1 cellular context compared by ENCODE assay signal in the genomic region with DNA sequence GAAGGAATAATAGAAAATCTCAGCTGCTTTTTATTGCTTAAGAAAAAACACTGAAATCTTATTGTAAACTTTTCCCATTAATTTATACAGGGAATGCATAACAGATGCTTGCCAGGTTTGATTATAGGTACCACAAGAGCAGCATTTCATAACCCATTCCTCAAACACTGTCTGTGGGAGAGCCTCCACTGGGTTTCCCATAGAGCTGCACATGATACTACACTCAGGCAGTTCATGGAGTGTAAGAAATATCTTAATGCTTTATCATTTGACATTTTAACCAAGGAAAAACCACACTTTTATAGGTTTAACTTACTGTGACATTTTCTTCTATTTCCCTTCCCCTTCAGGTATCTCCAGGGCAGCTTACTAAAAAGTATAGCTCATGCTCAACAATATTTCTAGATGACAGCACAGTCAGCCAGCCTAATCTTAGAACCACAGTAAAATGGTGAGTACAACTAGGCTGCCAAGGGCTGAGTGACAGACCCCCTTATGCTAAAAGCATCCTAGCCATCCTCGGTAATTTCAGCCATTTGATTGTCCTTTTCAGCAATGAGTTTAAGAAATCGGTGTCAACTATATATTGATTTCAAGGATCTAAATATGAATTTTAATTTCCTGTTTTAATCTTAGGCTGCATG.
TF ChIP-seq lines count a peak whose summit lies in the region.

No MANE protein-coding gene starts in this region.

TF ChIP-seq in WTC11, 78 proteins besides CTCF, POLR2A, EP300 and RAD21 (continued from another document):
- TF ChIP-seq, protein P1, sequence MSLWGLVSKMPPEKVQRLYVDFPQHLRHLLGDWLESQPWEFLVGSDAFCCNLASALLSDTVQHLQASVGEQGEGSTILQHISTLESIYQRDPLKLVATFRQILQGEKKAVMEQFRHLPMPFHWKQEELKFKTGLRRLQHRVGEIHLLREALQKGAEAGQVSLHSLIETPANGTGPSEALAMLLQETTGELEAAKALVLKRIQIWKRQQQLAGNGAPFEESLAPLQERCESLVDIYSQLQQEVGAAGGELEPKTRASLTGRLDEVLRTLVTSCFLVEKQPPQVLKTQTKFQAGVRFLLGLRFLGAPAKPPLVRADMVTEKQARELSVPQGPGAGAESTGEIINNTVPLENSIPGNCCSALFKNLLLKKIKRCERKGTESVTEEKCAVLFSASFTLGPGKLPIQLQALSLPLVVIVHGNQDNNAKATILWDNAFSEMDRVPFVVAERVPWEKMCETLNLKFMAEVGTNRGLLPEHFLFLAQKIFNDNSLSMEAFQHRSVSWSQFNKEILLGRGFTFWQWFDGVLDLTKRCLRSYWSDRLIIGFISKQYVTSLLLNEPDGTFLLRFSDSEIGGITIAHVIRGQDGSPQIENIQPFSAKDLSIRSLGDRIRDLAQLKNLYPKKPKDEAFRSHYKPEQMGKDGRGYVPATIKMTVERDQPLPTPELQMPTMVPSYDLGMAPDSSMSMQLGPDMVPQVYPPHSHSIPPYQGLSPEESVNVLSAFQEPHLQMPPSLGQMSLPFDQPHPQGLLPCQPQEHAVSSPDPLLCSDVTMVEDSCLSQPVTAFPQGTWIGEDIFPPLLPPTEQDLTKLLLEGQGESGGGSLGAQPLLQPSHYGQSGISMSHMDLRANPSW (CRISPR knock-in tag; conservative IDR thresholded peaks at IDR 0.05; ENCODE audit: low read depth): no peak
- TF ChIP-seq CREB1 (CRISPR knock-in tag; IDR thresholded peaks at IDR 0.05): no peak
- TF ChIP-seq, protein P2, sequence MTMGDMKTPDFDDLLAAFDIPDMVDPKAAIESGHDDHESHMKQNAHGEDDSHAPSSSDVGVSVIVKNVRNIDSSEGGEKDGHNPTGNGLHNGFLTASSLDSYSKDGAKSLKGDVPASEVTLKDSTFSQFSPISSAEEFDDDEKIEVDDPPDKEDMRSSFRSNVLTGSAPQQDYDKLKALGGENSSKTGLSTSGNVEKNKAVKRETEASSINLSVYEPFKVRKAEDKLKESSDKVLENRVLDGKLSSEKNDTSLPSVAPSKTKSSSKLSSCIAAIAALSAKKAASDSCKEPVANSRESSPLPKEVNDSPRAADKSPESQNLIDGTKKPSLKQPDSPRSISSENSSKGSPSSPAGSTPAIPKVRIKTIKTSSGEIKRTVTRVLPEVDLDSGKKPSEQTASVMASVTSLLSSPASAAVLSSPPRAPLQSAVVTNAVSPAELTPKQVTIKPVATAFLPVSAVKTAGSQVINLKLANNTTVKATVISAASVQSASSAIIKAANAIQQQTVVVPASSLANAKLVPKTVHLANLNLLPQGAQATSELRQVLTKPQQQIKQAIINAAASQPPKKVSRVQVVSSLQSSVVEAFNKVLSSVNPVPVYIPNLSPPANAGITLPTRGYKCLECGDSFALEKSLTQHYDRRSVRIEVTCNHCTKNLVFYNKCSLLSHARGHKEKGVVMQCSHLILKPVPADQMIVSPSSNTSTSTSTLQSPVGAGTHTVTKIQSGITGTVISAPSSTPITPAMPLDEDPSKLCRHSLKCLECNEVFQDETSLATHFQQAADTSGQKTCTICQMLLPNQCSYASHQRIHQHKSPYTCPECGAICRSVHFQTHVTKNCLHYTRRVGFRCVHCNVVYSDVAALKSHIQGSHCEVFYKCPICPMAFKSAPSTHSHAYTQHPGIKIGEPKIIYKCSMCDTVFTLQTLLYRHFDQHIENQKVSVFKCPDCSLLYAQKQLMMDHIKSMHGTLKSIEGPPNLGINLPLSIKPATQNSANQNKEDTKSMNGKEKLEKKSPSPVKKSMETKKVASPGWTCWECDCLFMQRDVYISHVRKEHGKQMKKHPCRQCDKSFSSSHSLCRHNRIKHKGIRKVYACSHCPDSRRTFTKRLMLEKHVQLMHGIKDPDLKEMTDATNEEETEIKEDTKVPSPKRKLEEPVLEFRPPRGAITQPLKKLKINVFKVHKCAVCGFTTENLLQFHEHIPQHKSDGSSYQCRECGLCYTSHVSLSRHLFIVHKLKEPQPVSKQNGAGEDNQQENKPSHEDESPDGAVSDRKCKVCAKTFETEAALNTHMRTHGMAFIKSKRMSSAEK (CRISPR knock-in tag; IDR thresholded peaks at IDR 0.05; ENCODE audit: borderline replicate concordance): no peak
- TF ChIP-seq ZNF232 (CRISPR knock-in tag; IDR thresholded peaks at IDR 0.05): no peak
- TF ChIP-seq NR3C1 (CRISPR knock-in tag; conservative IDR thresholded peaks at IDR 0.05; ENCODE audit: low read depth): no peak
- TF ChIP-seq, protein P3, sequence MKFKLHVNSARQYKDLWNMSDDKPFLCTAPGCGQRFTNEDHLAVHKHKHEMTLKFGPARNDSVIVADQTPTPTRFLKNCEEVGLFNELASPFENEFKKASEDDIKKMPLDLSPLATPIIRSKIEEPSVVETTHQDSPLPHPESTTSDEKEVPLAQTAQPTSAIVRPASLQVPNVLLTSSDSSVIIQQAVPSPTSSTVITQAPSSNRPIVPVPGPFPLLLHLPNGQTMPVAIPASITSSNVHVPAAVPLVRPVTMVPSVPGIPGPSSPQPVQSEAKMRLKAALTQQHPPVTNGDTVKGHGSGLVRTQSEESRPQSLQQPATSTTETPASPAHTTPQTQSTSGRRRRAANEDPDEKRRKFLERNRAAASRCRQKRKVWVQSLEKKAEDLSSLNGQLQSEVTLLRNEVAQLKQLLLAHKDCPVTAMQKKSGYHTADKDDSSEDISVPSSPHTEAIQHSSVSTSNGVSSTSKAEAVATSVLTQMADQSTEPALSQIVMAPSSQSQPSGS (CRISPR knock-in tag; IDR thresholded peaks at IDR 0.05; ENCODE audit: borderline replicate concordance, low read depth): no peak
- TF ChIP-seq FOXK1 (CRISPR knock-in tag; IDR thresholded peaks at IDR 0.05): no peak
- TF ChIP-seq, protein P4, sequence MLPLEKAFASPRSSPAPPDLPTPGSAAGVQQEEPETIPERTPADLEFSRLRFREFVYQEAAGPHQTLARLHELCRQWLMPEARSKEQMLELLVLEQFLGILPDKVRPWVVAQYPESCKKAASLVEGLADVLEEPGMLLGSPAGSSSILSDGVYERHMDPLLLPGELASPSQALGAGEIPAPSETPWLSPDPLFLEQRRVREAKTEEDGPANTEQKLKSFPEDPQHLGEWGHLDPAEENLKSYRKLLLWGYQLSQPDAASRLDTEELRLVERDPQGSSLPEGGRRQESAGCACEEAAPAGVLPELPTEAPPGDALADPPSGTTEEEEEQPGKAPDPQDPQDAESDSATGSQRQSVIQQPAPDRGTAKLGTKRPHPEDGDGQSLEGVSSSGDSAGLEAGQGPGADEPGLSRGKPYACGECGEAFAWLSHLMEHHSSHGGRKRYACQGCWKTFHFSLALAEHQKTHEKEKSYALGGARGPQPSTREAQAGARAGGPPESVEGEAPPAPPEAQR (CRISPR knock-in tag; IDR thresholded peaks at IDR 0.05): no peak
- TF ChIP-seq NFYB (CRISPR knock-in tag; conservative IDR thresholded peaks at IDR 0.05; ENCODE audit: low read depth): no peak
- TF ChIP-seq TP53 (CRISPR knock-in tag; IDR thresholded peaks at IDR 0.05): no peak
- no peak for TF ChIP-seq SMAD3 (CRISPR knock-in tag; IDR thresholded peaks at IDR 0.05; ENCODE audit: borderline replicate concordance)
- no peak for TF ChIP-seq IRF2 (CRISPR knock-in tag; IDR thresholded peaks at IDR 0.05; ENCODE audit: borderline replicate concordance, low read depth)
- TF ChIP-seq, protein P5, sequence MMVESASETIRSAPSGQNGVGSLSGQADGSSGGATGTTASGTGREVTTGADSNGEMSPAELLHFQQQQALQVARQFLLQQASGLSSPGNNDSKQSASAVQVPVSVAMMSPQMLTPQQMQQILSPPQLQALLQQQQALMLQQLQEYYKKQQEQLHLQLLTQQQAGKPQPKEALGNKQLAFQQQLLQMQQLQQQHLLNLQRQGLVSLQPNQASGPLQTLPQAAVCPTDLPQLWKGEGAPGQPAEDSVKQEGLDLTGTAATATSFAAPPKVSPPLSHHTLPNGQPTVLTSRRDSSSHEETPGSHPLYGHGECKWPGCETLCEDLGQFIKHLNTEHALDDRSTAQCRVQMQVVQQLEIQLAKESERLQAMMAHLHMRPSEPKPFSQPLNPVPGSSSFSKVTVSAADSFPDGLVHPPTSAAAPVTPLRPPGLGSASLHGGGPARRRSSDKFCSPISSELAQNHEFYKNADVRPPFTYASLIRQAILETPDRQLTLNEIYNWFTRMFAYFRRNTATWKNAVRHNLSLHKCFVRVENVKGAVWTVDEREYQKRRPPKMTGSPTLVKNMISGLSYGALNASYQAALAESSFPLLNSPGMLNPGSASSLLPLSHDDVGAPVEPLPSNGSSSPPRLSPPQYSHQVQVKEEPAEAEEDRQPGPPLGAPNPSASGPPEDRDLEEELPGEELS (CRISPR knock-in tag; IDR thresholded peaks at IDR 0.05): no peak
- TF ChIP-seq, protein P6, sequence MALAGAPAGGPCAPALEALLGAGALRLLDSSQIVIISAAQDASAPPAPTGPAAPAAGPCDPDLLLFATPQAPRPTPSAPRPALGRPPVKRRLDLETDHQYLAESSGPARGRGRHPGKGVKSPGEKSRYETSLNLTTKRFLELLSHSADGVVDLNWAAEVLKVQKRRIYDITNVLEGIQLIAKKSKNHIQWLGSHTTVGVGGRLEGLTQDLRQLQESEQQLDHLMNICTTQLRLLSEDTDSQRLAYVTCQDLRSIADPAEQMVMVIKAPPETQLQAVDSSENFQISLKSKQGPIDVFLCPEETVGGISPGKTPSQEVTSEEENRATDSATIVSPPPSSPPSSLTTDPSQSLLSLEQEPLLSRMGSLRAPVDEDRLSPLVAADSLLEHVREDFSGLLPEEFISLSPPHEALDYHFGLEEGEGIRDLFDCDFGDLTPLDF (CRISPR knock-in tag; IDR thresholded peaks at IDR 0.05): no peak
- TF ChIP-seq ZNF121 (CRISPR knock-in tag; IDR thresholded peaks at IDR 0.05): no peak
- TF ChIP-seq, protein P7, sequence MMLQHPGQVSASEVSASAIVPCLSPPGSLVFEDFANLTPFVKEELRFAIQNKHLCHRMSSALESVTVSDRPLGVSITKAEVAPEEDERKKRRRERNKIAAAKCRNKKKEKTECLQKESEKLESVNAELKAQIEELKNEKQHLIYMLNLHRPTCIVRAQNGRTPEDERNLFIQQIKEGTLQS (CRISPR knock-in tag; conservative IDR thresholded peaks at IDR 0.05): no peak
TF ChIP-seq in WTC11: peak in this region for 0.
